Comparison of ENCODE assay signal across 14 cellular contexts in the genomic region with DNA sequence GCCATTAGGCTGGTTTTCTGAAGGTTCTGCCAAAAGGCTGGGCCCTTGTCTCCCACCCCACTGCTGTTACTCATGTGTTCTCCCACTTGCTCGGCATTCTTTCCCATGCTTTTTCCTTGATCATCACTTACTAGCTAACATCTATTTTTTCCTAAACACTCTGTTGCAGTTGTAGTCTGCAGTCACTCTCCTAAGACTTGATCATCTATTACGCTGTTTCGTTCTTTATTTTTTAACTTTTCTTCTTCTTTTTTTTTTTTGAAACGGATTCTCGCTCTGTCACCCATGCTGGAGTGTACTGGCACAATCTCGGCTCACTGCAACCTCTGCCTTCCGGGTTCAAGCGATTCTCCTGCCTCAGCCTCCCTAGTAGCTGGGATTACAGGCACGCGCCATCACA.
A peak's percentile ranks its signal among the peaks of the same experiment; 100 is the strongest.
DNase-seq lines count a peak whose midpoint lies in the region; ATAC-seq and TF ChIP-seq lines count a peak whose summit lies in the region.
"Had no signal": no experiment of that assay in that cellular context is flagged by ENCODE, and none has a peak within 500 bp of the region (broad histone marks: within the 10 kb centered on the region; RNA-seq: fewer than 3 reads in every experiment).

No MANE protein-coding gene starts in this region.

- ATAC-seq in GM23338 = no peak
- no peak for ATAC-seq in WTC11

- H3K36me3 Mint-ChIP-seq in GM23338 (ENCODE audit: low read depth) (peaks cover 9% of the 10 kb centered on the region), WTC11 (peaks cover 7% of the 10 kb centered on the region), glutamatergic neuron (ENCODE audit: unreplicated experiment) (peaks cover 4% of the 10 kb centered on the region), osteocyte (ENCODE audit: unreplicated experiment) (peaks cover 13% of the 10 kb centered on the region)
- peaks cover 17% of the 10 kb centered on the region for H3K36me3 Mint-ChIP-seq in T-helper 2 cell treated with Interferon-gamma antibody and Interleukin-4, amounts not matched to agents 5 μg/mL and 100 μg/mL, for 36 hours (ENCODE audit: low read depth)

- H3F3A ChIP-seq in GM23338 (replicated peaks; ENCODE audit: low read depth) = peaks cover 8% of the 10 kb centered on the region; the same call in 1 of the 2 replicates

- H3K9me2 ChIP-seq in GM23338 (ENCODE audit: insufficient read depth) = no peaks in the 10 kb centered on the region

- POLR2A ChIA-PET in WTC11 (lab: Charles Lee) = no interaction called here

- no peak overlapping the region; the same call in 1 of the 2 replicates for H3K4me2 ChIP-seq in GM23338

- CTCF ChIA-PET in WTC11 (lab: Charles Lee) = no interaction called here

- TF ChIP-seq CTCF in GM23338 (conservative IDR thresholded peaks at IDR 0.05; ENCODE audit: low read depth in 2 of 2) (no peak), WTC11 (IDR thresholded peaks at IDR 0.05) (no peak), glutamatergic neuron (IDR thresholded peaks at IDR 0.05; ENCODE audit: partially characterized antibody, unreplicated experiment) (no peak), osteocyte (IDR thresholded peaks at IDR 0.05) (no peak)

- H3K4me3 Mint-ChIP-seq in GM23338 (peak overlapping the region; percentile 11; the same call in 1 of the 3 replicates), WTC11 (no peak overlapping the region), glutamatergic neuron (ENCODE audit: unreplicated experiment) (no peak overlapping the region), osteocyte (ENCODE audit: unreplicated experiment) (no peak overlapping the region)
- no peak overlapping the region for H3K4me3 Mint-ChIP-seq in T-helper 2 cell treated with Interferon-gamma antibody and Interleukin-4, amounts not matched to agents 5 μg/mL and 100 μg/mL, for 36 hours
- H3K4me3 Mint-ChIP-seq: B cell; CD4-positive, alpha-beta memory T cell had no signal

- peaks cover 91% of the 10 kb centered on the region for H3K79me2 ChIP-seq in GM23338 (replicated peaks; ENCODE audit: insufficient read depth)

- H3K27me3 ChIP-seq in GM23338 (ENCODE audit: insufficient read depth) = no peaks in the 10 kb centered on the region

- peaks cover 13% of the 10 kb centered on the region for H3K27me3 Mint-ChIP-seq in GM23338 (ENCODE audit: insufficient read depth, low read depth, poor library complexity)
- H3K27me3 Mint-ChIP-seq in WTC11 (ENCODE audit: low read depth) = no peaks in the 10 kb centered on the region
- no peaks in the 10 kb centered on the region for H3K27me3 Mint-ChIP-seq in glutamatergic neuron (ENCODE audit: unreplicated experiment)
- no peaks in the 10 kb centered on the region for H3K27me3 Mint-ChIP-seq in osteocyte (ENCODE audit: unreplicated experiment)
- H3K27me3 Mint-ChIP-seq in T-helper 2 cell treated with Interferon-gamma antibody and Interleukin-4, amounts not matched to agents 5 μg/mL and 100 μg/mL, for 36 hours (ENCODE audit: low read depth) = no peaks in the 10 kb centered on the region
- H3K27me3 Mint-ChIP-seq: B cell; CD4-positive, alpha-beta memory T cell had no signal

- H3K36me3 ChIP-seq in GM23338 (ENCODE audit: insufficient read depth) = no peaks in the 10 kb centered on the region

- H3K4me1 Mint-ChIP-seq in GM23338 (peaks cover 89% of the 10 kb centered on the region), WTC11 (peaks cover 94% of the 10 kb centered on the region), glutamatergic neuron (ENCODE audit: low read depth, unreplicated experiment) (peaks cover 14% of the 10 kb centered on the region), osteocyte (ENCODE audit: unreplicated experiment) (peaks cover 26% of the 10 kb centered on the region)
- H3K4me1 Mint-ChIP-seq in T-helper 2 cell treated with Interferon-gamma antibody and Interleukin-4, amounts not matched to agents 5 μg/mL and 100 μg/mL, for 36 hours (ENCODE audit: low read depth) = peaks cover 4% of the 10 kb centered on the region
- H3K4me1 Mint-ChIP-seq: CD4-positive, alpha-beta memory T cell had no signal

- peaks cover 9% of the 10 kb centered on the region; the same call in 1 of the 2 replicates for H4K20me1 ChIP-seq in GM23338 (replicated peaks; ENCODE audit: insufficient read depth)

- no peak overlapping the region for H3K4me3 ChIP-seq in GM23338

- no peak overlapping the region for H3K27ac ChIP-seq in GM23338 (ENCODE audit: low read depth)
- H3K27ac ChIP-seq: C4-2B had no signal

- DNase-seq in GM23338 (ENCODE audit: low spot score) (no peak), WTC11 (ENCODE audit: low spot score) (no peak), glutamatergic neuron (no peak), osteocyte (ENCODE audit: extremely low spot score, unreplicated experiment) (no peak), putamen (ENCODE audit: low spot score) (no peak), MV-4-11 (lab: John Stamatoyannopoulos, UW) (no peak)
- DNase-seq in T-helper 2 cell treated with Interferon-gamma antibody and Interleukin-4, amounts not matched to agents 5 μg/mL and 100 μg/mL, for 36 hours (ENCODE audit: low spot score) = no peak
- DNase-seq: CD4-positive, alpha-beta memory T cell; DMS153; DMS79 treated with DMSO at 0.1 percent for 48 hours; EL; H7 had no signal

- H3K27ac Mint-ChIP-seq in GM23338 (peak overlapping the region; percentile 32; the same call in 1 of the 2 replicates), WTC11 (peak overlapping the region; percentile 98), glutamatergic neuron (ENCODE audit: unreplicated experiment) (peak overlapping the region; percentile 3), osteocyte (ENCODE audit: unreplicated experiment) (peak overlapping the region; percentile 0)
- no peak overlapping the region for H3K27ac Mint-ChIP-seq in T-helper 2 cell treated with Interferon-gamma antibody and Interleukin-4, amounts not matched to agents 5 μg/mL and 100 μg/mL, for 36 hours
- H3K27ac Mint-ChIP-seq: B cell had no signal

- H3K9me3 Mint-ChIP-seq in GM23338 = peaks cover 9% of the 10 kb centered on the region
- H3K9me3 Mint-ChIP-seq in WTC11 = peaks cover 4% of the 10 kb centered on the region; the same call in 1 of the 2 replicates
- H3K9me3 Mint-ChIP-seq in glutamatergic neuron (ENCODE audit: unreplicated experiment) = peaks cover 12% of the 10 kb centered on the region
- no peaks in the 10 kb centered on the region for H3K9me3 Mint-ChIP-seq in osteocyte (ENCODE audit: unreplicated experiment)
- peaks cover 42% of the 10 kb centered on the region for H3K9me3 Mint-ChIP-seq in T-helper 2 cell treated with Interferon-gamma antibody and Interleukin-4, amounts not matched to agents 5 μg/mL and 100 μg/mL, for 36 hours

- peaks cover 88% of the 10 kb centered on the region for H3K4me1 ChIP-seq in GM23338 (ENCODE audit: insufficient read depth)

- H2AFZ ChIP-seq in GM23338 = no peak overlapping the region

TF ChIP-seq in GM23338, 12 proteins besides CTCF, POLR2A, EP300 and RAD21 (continues in another document):
- TF ChIP-seq STAT1 (IDR thresholded peaks at IDR 0.05; ENCODE audit: unreplicated experiment) (no peak), CREB1 (CRISPR knock-in tag; IDR thresholded peaks at IDR 0.05; ENCODE audit: low read depth) (no peak)
- TF ChIP-seq, protein P1, sequence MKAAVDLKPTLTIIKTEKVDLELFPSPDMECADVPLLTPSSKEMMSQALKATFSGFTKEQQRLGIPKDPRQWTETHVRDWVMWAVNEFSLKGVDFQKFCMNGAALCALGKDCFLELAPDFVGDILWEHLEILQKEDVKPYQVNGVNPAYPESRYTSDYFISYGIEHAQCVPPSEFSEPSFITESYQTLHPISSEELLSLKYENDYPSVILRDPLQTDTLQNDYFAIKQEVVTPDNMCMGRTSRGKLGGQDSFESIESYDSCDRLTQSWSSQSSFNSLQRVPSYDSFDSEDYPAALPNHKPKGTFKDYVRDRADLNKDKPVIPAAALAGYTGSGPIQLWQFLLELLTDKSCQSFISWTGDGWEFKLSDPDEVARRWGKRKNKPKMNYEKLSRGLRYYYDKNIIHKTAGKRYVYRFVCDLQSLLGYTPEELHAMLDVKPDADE (IDR thresholded peaks at IDR 0.05) = no peak

TF ChIP-seq in WTC11, 78 proteins besides CTCF, POLR2A, EP300 and RAD21:
- peak; percentile 81 for TF ChIP-seq ZNF317 (CRISPR knock-in tag; IDR thresholded peaks at IDR 0.05; ENCODE audit: borderline replicate concordance, low read depth)
- TF ChIP-seq, protein P2, sequence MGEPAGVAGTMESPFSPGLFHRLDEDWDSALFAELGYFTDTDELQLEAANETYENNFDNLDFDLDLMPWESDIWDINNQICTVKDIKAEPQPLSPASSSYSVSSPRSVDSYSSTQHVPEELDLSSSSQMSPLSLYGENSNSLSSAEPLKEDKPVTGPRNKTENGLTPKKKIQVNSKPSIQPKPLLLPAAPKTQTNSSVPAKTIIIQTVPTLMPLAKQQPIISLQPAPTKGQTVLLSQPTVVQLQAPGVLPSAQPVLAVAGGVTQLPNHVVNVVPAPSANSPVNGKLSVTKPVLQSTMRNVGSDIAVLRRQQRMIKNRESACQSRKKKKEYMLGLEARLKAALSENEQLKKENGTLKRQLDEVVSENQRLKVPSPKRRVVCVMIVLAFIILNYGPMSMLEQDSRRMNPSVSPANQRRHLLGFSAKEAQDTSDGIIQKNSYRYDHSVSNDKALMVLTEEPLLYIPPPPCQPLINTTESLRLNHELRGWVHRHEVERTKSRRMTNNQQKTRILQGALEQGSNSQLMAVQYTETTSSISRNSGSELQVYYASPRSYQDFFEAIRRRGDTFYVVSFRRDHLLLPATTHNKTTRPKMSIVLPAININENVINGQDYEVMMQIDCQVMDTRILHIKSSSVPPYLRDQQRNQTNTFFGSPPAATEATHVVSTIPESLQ (CRISPR knock-in tag; IDR thresholded peaks at IDR 0.05) = no peak
